8 cellular contexts compared by ENCODE assay signal in the genomic region with DNA sequence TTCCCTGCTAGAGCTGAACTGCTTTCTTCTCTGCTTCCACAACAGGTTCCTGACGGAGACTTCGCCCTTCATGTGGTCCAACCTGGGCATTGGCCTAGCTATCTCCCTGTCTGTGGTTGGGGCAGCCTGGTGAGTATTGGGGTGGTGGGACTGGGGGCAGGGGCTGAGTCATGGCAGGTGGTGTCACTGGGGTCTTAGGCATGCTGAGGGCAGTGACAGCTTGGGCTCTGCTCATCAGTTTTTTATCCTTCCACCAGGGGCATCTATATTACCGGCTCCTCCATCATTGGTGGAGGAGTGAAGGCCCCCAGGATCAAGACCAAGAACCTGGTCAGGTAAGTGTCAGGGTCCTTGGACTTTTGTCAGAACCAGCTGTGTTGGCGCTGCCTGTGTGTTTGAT. TPM values are rescaled to one million over a fixed set of nuclear protein-coding genes. Genes with fewer than 3 reads are reported as not detected.
DNase-seq lines count a peak whose midpoint lies in the region; ATAC-seq, FAIRE-seq and TF ChIP-seq lines count a peak whose summit lies in the region.

No MANE protein-coding gene starts in this region.

- no peak overlapping the region for H4K91ac ChIP-seq in neuronal stem cell (ENCODE audit: low read depth, low read length, poor library complexity)

- H3K36me3 Mint-ChIP-seq in activated CD4-positive, alpha-beta T cell treated with anti-CD3 and anti-CD28 coated beads for 36 hours (ENCODE audit: low read depth), result peaks cover 59% of the 10 kb centered on the region
- H3K36me3 Mint-ChIP-seq in activated naive CD4-positive, alpha-beta T cell treated with anti-CD3 and anti-CD28 coated beads, Interleukin-2, amount 50 U/mL, for 72 hours, result peaks cover 29 to 43% of the 10 kb centered on the region in 2 donors

- peaks cover under 1% of the 10 kb centered on the region for H3K9me1 ChIP-seq in keratinocyte (ENCODE audit: control insufficient read depth, extremely low read depth, insufficient read depth, low read length)

- H3K4ac ChIP-seq in neuronal stem cell (ENCODE audit: low read length), result no peak overlapping the region

- peaks cover 32% of the 10 kb centered on the region for H3K79me1 ChIP-seq in neuronal stem cell (ENCODE audit: low read depth, low read length)

- H3K36me3 ChIP-seq in keratinocyte (ENCODE audit: control insufficient read depth in 2 of 2, extremely low read depth in 1 of 2, insufficient read depth in 2 of 2, low read length in 2 of 2) (peaks cover 30% of the 10 kb centered on the region in 2 experiments), testis (ENCODE audit: low read depth, missing control alignments) (no peaks in the 10 kb centered on the region), neuronal stem cell (replicated peaks in 1 of 2; ENCODE audit: control insufficient read depth in 2 of 2, insufficient read depth in 2 of 2, low read length in 2 of 2) (peaks cover 24 to 55% of the 10 kb centered on the region in 2 donors)

- peaks cover 49% of the 10 kb centered on the region for H3K4me1 Mint-ChIP-seq in activated CD4-positive, alpha-beta T cell treated with anti-CD3 and anti-CD28 coated beads for 36 hours

- no peak for TF ChIP-seq POLR2A in testis (IDR thresholded peaks at IDR 0.05)

- WGBS in testis, 2 donors, result 53 to 72% methylated on average over 4 of the region's 4 CpGs
- WGBS in neuronal stem cell (ENCODE audit: extremely low coverage in 2 of 2, insufficient read length in 2 of 2, insufficient replicate concordance in 1 of 2), 2 donors, result no CpG with 5 or more reads among the region's 4 CpGs

- H3K27ac ChIP-seq in keratinocyte (ENCODE audit: control insufficient read depth, insufficient read depth, low read length) (no peak overlapping the region), testis (no peak overlapping the region), neuronal stem cell (replicated peaks; ENCODE audit: low read length) (no peak overlapping the region)

- POLR2A ChIA-PET in activated CD4-positive, alpha-beta T cell treated with anti-CD3 and anti-CD28 coated beads for 36 hours (lab: Charles Lee), result interaction anchor here (0.6 kb wide), 1 partner anchor 16 kb away, joined by 3 read pairs; no protein-coding TSS in a partner anchor

- H3K27ac Mint-ChIP-seq in activated CD4-positive, alpha-beta T cell treated with anti-CD3 and anti-CD28 coated beads for 36 hours, result peak overlapping the region; percentile 16
- H3K27ac Mint-ChIP-seq in activated naive CD4-positive, alpha-beta T cell treated with anti-CD3 and anti-CD28 coated beads, Interleukin-2, amount 50 U/mL, for 72 hours, result peak overlapping the region; percentile 65 to 91

- peak overlapping the region; percentile 95 for H3K4me2 ChIP-seq in keratinocyte (ENCODE audit: control insufficient read depth, extremely low read depth, insufficient read depth, low read depth, low read length)
- no peak overlapping the region for H3K4me2 ChIP-seq in neuronal stem cell (ENCODE audit: insufficient read depth, low read length, poor library complexity, severe bottlenecking)

- H2BK15ac ChIP-seq in neuronal stem cell (ENCODE audit: low read length), result no peak overlapping the region

- H3K14ac ChIP-seq in neuronal stem cell (ENCODE audit: low read length), result no peak overlapping the region

- no peak overlapping the region for H2BK12ac ChIP-seq in neuronal stem cell (ENCODE audit: low read length)

- no peaks in the 10 kb centered on the region for H3K9me3 Mint-ChIP-seq in activated CD4-positive, alpha-beta T cell treated with anti-CD3 and anti-CD28 coated beads for 36 hours (ENCODE audit: low read depth)
- H3K9me3 Mint-ChIP-seq in activated naive CD4-positive, alpha-beta T cell treated with anti-CD3 and anti-CD28 coated beads, Interleukin-2, amount 50 U/mL, for 72 hours, result no peaks in the 10 kb centered on the region

- peak overlapping the region; percentile 87 for H3K9ac ChIP-seq in keratinocyte (ENCODE audit: control insufficient read depth, extremely low read depth, insufficient read depth, low read length)
- H3K9ac ChIP-seq in neuronal stem cell (ENCODE audit: low read depth, low read length, poor library complexity), result no peak overlapping the region

- FAIRE-seq in keratinocyte (lab: Jason Lieb, UNC) (no peak), GM19239 (lab: Jason Lieb, UNC) (no peak)

- H3K18ac ChIP-seq in neuronal stem cell (ENCODE audit: low read length), result no peak overlapping the region

- peaks cover 43% of the 10 kb centered on the region for H3K79me2 ChIP-seq in keratinocyte (ENCODE audit: control insufficient read depth, insufficient read depth, low read length)

- intact Hi-C loops in activated CD4-positive, alpha-beta T cell treated with anti-CD3 and anti-CD28 coated beads for 36 hours (cut with DNase I, micrococcal nuclease), result loop anchor here in 1 of 2 experiments (5.0 kb wide), 2 partner anchors 236 to 524 kb away; a partner anchor contains a TSS
- intact Hi-C loops in testis (cut with DNase I; ENCODE audit: low total_unique reads), result no loop called here

- peak overlapping the region; percentile 81 for H3K4me3 Mint-ChIP-seq in activated CD4-positive, alpha-beta T cell treated with anti-CD3 and anti-CD28 coated beads for 36 hours

- no peak for DNase-seq in activated CD4-positive, alpha-beta T cell treated with anti-CD3 and anti-CD28 coated beads for 36 hours
- DNase-seq in activated CD4-positive, alpha-beta T cell treated with anti-CD3 and anti-CD28 coated beads for 1 hour, result no peak
- DNase-seq in activated naive CD4-positive, alpha-beta T cell treated with anti-CD3 and anti-CD28 coated beads, Interleukin-2, amount 50 U/mL, for 72 hours (ENCODE audit: low spot score in 2 of 2), result no peak
- DNase-seq in keratinocyte (ENCODE audit: low read depth, low spot score) (no peak), testis (no peak), neuronal stem cell (ENCODE audit: low spot score) (no peak), NCI-H1105 treated with DMSO at 0.1 percent for 48 hours (lab: John Stamatoyannopoulos, UW) (no peak), GM19239 (ENCODE audit: insufficient read length, low spot score) (no peak)

- H2AFZ ChIP-seq in keratinocyte (ENCODE audit: control insufficient read depth, low read length) (no peak overlapping the region), neuronal stem cell (ENCODE audit: low read length) (no peak overlapping the region)

- H3K27me3 ChIP-seq in keratinocyte (ENCODE audit: control insufficient read depth, extremely low read depth, insufficient read depth, low read length), result no peaks in the 10 kb centered on the region
- H3K27me3 ChIP-seq in testis, result no peaks in the 10 kb centered on the region
- no peaks in the 10 kb centered on the region for H3K27me3 ChIP-seq in neuronal stem cell (ENCODE audit: control insufficient read depth in 3 of 3, insufficient read depth in 3 of 3, low read depth in 1 of 3, low read length in 3 of 3)

- H2BK5ac ChIP-seq in neuronal stem cell (ENCODE audit: low read length), result no peak overlapping the region

- H3K9me3 ChIP-seq in keratinocyte (ENCODE audit: control insufficient read depth, low read depth, low read length) (no peaks in the 10 kb centered on the region), testis (no peaks in the 10 kb centered on the region), neuronal stem cell (replicated peaks in 1 of 2; ENCODE audit: control insufficient read depth in 2 of 2, insufficient read depth in 1 of 2, low read depth in 1 of 2, low read length in 2 of 2) (no peaks in the 10 kb centered on the region)

- no peak overlapping the region for H2AK5ac ChIP-seq in neuronal stem cell (ENCODE audit: low read depth, low read length)

- H3K4me3 ChIP-seq in keratinocyte (ENCODE audit: control insufficient read depth in 2 of 3, extremely low read depth in 1 of 3, insufficient read depth in 2 of 3, low read depth in 1 of 3, low read length in 3 of 3) (peak overlapping the region; percentile 90 to 99 (median 93)), testis (peak overlapping the region; percentile 87 to 89), neuronal stem cell (ENCODE audit: low read length in 2 of 2) (peak overlapping the region in 1 of 2 donors; percentile 90)

- CTCF ChIA-PET in activated CD4-positive, alpha-beta T cell treated with anti-CD3 and anti-CD28 coated beads for 36 hours (lab: Charles Lee), result interaction anchor here (1.1 to 1.4 kb wide), 3 partner anchors 29 to 72 kb away, joined by 3 to 6 read pairs (median 4); a partner anchor contains a TSS

- no peak overlapping the region for H2BK120ac ChIP-seq in neuronal stem cell (ENCODE audit: low read depth, low read length)

- H4K8ac ChIP-seq in neuronal stem cell (ENCODE audit: low read depth, low read length), result no peak overlapping the region

- ATAC-seq in activated CD4-positive, alpha-beta T cell treated with anti-CD3 and anti-CD28 coated beads for 36 hours, result no peak
- ATAC-seq in activated naive CD4-positive, alpha-beta T cell treated with anti-CD3 and anti-CD28 coated beads, Interleukin-2, amount 50 U/mL, for 72 hours, result no peak

- no peak overlapping the region for H3K23ac ChIP-seq in neuronal stem cell (ENCODE audit: low read depth, low read length, poor library complexity)

- peaks cover 5% of the 10 kb centered on the region for H3K27me3 Mint-ChIP-seq in activated CD4-positive, alpha-beta T cell treated with anti-CD3 and anti-CD28 coated beads for 36 hours

- H3K4me1 ChIP-seq in keratinocyte (ENCODE audit: control insufficient read depth, extremely low read depth, insufficient read depth, low read length) (peaks cover 43% of the 10 kb centered on the region), testis (peaks cover 33% of the 10 kb centered on the region), neuronal stem cell (ENCODE audit: control insufficient read depth in 2 of 2, insufficient read depth in 1 of 2, low read depth in 1 of 2, low read length in 2 of 2) (peaks cover 19 to 27% of the 10 kb centered on the region in 2 donors)

- TF ChIP-seq CTCF in keratinocyte (optimal IDR thresholded peaks at IDR 0.05 in 1 of 3, IDR thresholded peaks at IDR 0.05 in 1 of 3, conservative IDR thresholded peaks at IDR 0.05 in 1 of 3; ENCODE audit: extremely low read depth in 1 of 3, insufficient read depth in 2 of 3, low read length in 3 of 3) (peak in 1 of 3 experiments; percentile 16), testis (IDR thresholded peaks at IDR 0.05) (no peak)

- dilution Hi-C loops in keratinocyte (cut with MboI; ENCODE audit: extremely low pct_ligation_motif_present, low sequenced_read_pairs), result no loop called here

- H4K20me1 ChIP-seq in keratinocyte (ENCODE audit: control insufficient read depth, extremely low read depth, insufficient read depth, low read length), result no peaks in the 10 kb centered on the region

RNA-seq across cellular contexts. Expression of a gene that starts 1.3 kb away (rescaled TPM):
- 10 to 100 TPM; 39.4 to 75.6 TPM for total RNA-seq in activated CD4-positive, alpha-beta T cell treated with anti-CD3 and anti-CD28 coated beads for 36 hours
- total RNA-seq in activated naive CD4-positive, alpha-beta T cell treated with anti-CD3 and anti-CD28 coated beads, Interleukin-2, amount 50 U/mL, for 72 hours, result 10 to 100 TPM; 86.5 to 89.1 TPM
- 195 to 325 TPM (median 233 TPM) in 3 replicates for polyA plus RNA-seq in keratinocyte
- polyA plus RNA-seq in keratinocyte (2011; ENCODE audit: low read depth), result 37.8 TPM
- polyA plus RNA-seq in keratinocyte (2011; cell fraction: cytosol; rRNA removed), result 213 and 278 TPM in 2 replicates
- 257 and 265 TPM in 2 replicates for polyA plus RNA-seq in keratinocyte (2011; cell fraction: nucleus; rRNA removed)
- 176 and 266 TPM in 2 replicates for polyA plus RNA-seq in keratinocyte (2012; ENCODE audit: low replicate concordance)
- polyA minus RNA-seq in keratinocyte, result 176 to 259 TPM (median 180 TPM) in 3 replicates
- polyA minus RNA-seq in keratinocyte (2011; cell fraction: cytosol; rRNA and poly(A)+ RNA removed), result 211 TPM
- polyA minus RNA-seq in keratinocyte (2011; cell fraction: nucleus; rRNA and poly(A)+ RNA removed), result 69.2 and 72.5 TPM in 2 replicates
- total RNA-seq in testis, result 100 to 1,000 TPM; 173 to 222 TPM
- 102 TPM for polyA plus RNA-seq in testis (ENCODE audit: insufficient read depth, low read depth, low replicate concordance)
- polyA plus RNA-seq in neuronal stem cell (2013, experiment 1 of 2), result 44.2 TPM
- polyA plus RNA-seq in neuronal stem cell (2013, experiment 2 of 2), result 41.9 TPM

RNA-seq across cellular contexts. Expression of a gene that starts 3.0 kb away (rescaled TPM):
- total RNA-seq in activated CD4-positive, alpha-beta T cell treated with anti-CD3 and anti-CD28 coated beads for 36 hours, result 10 to 100 TPM; 27.9 to 35.3 TPM
- 10 to 100 TPM; 11.3 to 24.8 TPM for total RNA-seq in activated naive CD4-positive, alpha-beta T cell treated with anti-CD3 and anti-CD28 coated beads, Interleukin-2, amount 50 U/mL, for 72 hours
- polyA plus RNA-seq in keratinocyte (39.6 to 60.7 TPM (median 50.4 TPM) in 3 replicates), testis (ENCODE audit: insufficient read depth, low read depth, low replicate concordance) (47.7 TPM)
- polyA plus RNA-seq in keratinocyte (2011; ENCODE audit: low read depth), result 10.2 TPM
- 28.8 and 65.0 TPM in 2 replicates for polyA plus RNA-seq in keratinocyte (2011; cell fraction: cytosol; rRNA removed)
- polyA plus RNA-seq in keratinocyte (2011; cell fraction: nucleus; rRNA removed), result 25.2 and 34.4 TPM in 2 replicates
- 39.3 and 79.8 TPM in 2 replicates for polyA plus RNA-seq in keratinocyte (2012; ENCODE audit: low replicate concordance)
- 43.2 to 116 TPM (median 55.0 TPM) in 3 replicates for polyA minus RNA-seq in keratinocyte
- polyA minus RNA-seq in keratinocyte (2011; cell fraction: cytosol; rRNA and poly(A)+ RNA removed), result 108 TPM
- 21.2 and 21.3 TPM in 2 replicates for polyA minus RNA-seq in keratinocyte (2011; cell fraction: nucleus; rRNA and poly(A)+ RNA removed)
- 10 to 100 TPM; 40.9 to 65.9 TPM for total RNA-seq in testis
- 64.3 TPM for polyA plus RNA-seq in neuronal stem cell (2013, experiment 1 of 2)
- polyA plus RNA-seq in neuronal stem cell (2013, experiment 2 of 2), result 60.7 TPM

RNA-seq across cellular contexts. Expression of a gene that starts 6.2 kb away (rescaled TPM):
- total RNA-seq in activated CD4-positive, alpha-beta T cell treated with anti-CD3 and anti-CD28 coated beads for 36 hours, result 10 to 100 TPM; 25.2 to 30.5 TPM
- 10 to 100 TPM; 30.8 to 31.1 TPM for total RNA-seq in activated naive CD4-positive, alpha-beta T cell treated with anti-CD3 and anti-CD28 coated beads, Interleukin-2, amount 50 U/mL, for 72 hours
- polyA plus RNA-seq in keratinocyte, result 30.3 to 35.1 TPM (median 33.5 TPM) in 3 replicates
- polyA plus RNA-seq in keratinocyte (2011; ENCODE audit: low read depth), result 20.3 TPM
- 20.0 and 29.5 TPM in 2 replicates for polyA plus RNA-seq in keratinocyte (2011; cell fraction: cytosol; rRNA removed)
- 72.0 and 76.9 TPM in 2 replicates for polyA plus RNA-seq in keratinocyte (2011; cell fraction: nucleus; rRNA removed)
- polyA plus RNA-seq in keratinocyte (2012; ENCODE audit: low replicate concordance), result 25.8 and 25.9 TPM in 2 replicates
- polyA minus RNA-seq in keratinocyte, result 29.9 to 66.6 TPM (median 33.9 TPM) in 3 replicates
- 35.1 TPM for polyA minus RNA-seq in keratinocyte (2011; cell fraction: cytosol; rRNA and poly(A)+ RNA removed)
- polyA minus RNA-seq in keratinocyte (2011; cell fraction: nucleus; rRNA and poly(A)+ RNA removed), result 19.2 and 21.3 TPM in 2 replicates
- total RNA-seq in testis, result 10 to 100 TPM; 39.4 to 44.7 TPM
- polyA plus RNA-seq in testis (ENCODE audit: insufficient read depth, low read depth, low replicate concordance), result 27.6 TPM
- 11.1 TPM for polyA plus RNA-seq in neuronal stem cell (2013, experiment 1 of 2)
- 11.6 TPM for polyA plus RNA-seq in neuronal stem cell (2013, experiment 2 of 2)

RNA-seq across cellular contexts. Expression of a gene that starts 15.4 kb away (rescaled TPM):
- total RNA-seq in activated CD4-positive, alpha-beta T cell treated with anti-CD3 and anti-CD28 coated beads for 36 hours, result 1 to 10 TPM; 1.2 to 2.0 TPM
- 1 to 10 TPM; 1.4 to 1.8 TPM for total RNA-seq in activated naive CD4-positive, alpha-beta T cell treated with anti-CD3 and anti-CD28 coated beads, Interleukin-2, amount 50 U/mL, for 72 hours
- polyA plus RNA-seq in keratinocyte (5.2 to 6.2 TPM (median 5.2 TPM) in 3 replicates), testis (ENCODE audit: insufficient read depth, low read depth, low replicate concordance) (64.9 TPM)
- polyA plus RNA-seq in keratinocyte (2011; ENCODE audit: low read depth), result 2.0 TPM
- 3.0 and 7.9 TPM in 2 replicates for polyA plus RNA-seq in keratinocyte (2011; cell fraction: cytosol; rRNA removed)
- polyA plus RNA-seq in keratinocyte (2011; cell fraction: nucleus; rRNA removed), result 13.4 and 19.2 TPM in 2 replicates
- polyA plus RNA-seq in keratinocyte (2012; ENCODE audit: low replicate concordance), result 2.3 and 9.6 TPM in 2 replicates
- 1.4 to 3.9 TPM (median 2.9 TPM) in 3 replicates for polyA minus RNA-seq in keratinocyte
- 7.5 TPM for polyA minus RNA-seq in keratinocyte (2011; cell fraction: cytosol; rRNA and poly(A)+ RNA removed)
- 4.0 and 4.2 TPM in 2 replicates for polyA minus RNA-seq in keratinocyte (2011; cell fraction: nucleus; rRNA and poly(A)+ RNA removed)
- total RNA-seq in testis, result 10 to 100 TPM; 28.8 to 31.3 TPM
- 5.3 TPM for polyA plus RNA-seq in neuronal stem cell (2013, experiment 1 of 2)
- polyA plus RNA-seq in neuronal stem cell (2013, experiment 2 of 2), result 5.5 TPM

RNA-seq across cellular contexts. Expression of a gene that starts 29.3 kb away (rescaled TPM):
- 10 to 100 TPM; 10.7 to 12.5 TPM for total RNA-seq in activated CD4-positive, alpha-beta T cell treated with anti-CD3 and anti-CD28 coated beads for 36 hours
- 10 to 100 TPM; 16.0 to 16.6 TPM for total RNA-seq in activated naive CD4-positive, alpha-beta T cell treated with anti-CD3 and anti-CD28 coated beads, Interleukin-2, amount 50 U/mL, for 72 hours
- 20.7 to 40.0 TPM (median 35.7 TPM) in 3 replicates for polyA plus RNA-seq in keratinocyte
- 29.5 TPM for polyA plus RNA-seq in keratinocyte (2011; ENCODE audit: low read depth)
- 23.3 and 31.4 TPM in 2 replicates for polyA plus RNA-seq in keratinocyte (2011; cell fraction: cytosol; rRNA removed)
- 88.6 and 100 TPM in 2 replicates for polyA plus RNA-seq in keratinocyte (2011; cell fraction: nucleus; rRNA removed)
- 28.3 and 31.7 TPM in 2 replicates for polyA plus RNA-seq in keratinocyte (2012; ENCODE audit: low replicate concordance)
- 68.1 to 123 TPM (median 111 TPM) in 3 replicates for polyA minus RNA-seq in keratinocyte
- polyA minus RNA-seq in keratinocyte (2011; cell fraction: cytosol; rRNA and poly(A)+ RNA removed), result 58.1 TPM
- polyA minus RNA-seq in keratinocyte (2011; cell fraction: nucleus; rRNA and poly(A)+ RNA removed), result 46.1 and 57.6 TPM in 2 replicates
- total RNA-seq in testis, result 10 to 100 TPM; 67.3 to 77.0 TPM
- polyA plus RNA-seq in testis (ENCODE audit: insufficient read depth, low read depth, low replicate concordance), result 138 TPM
- 9.3 TPM for polyA plus RNA-seq in neuronal stem cell (2013, experiment 1 of 2)
- polyA plus RNA-seq in neuronal stem cell (2013, experiment 2 of 2), result 9.1 TPM
